Comparison of ENCODE assay signal across 11 cellular contexts in the genomic region with DNA sequence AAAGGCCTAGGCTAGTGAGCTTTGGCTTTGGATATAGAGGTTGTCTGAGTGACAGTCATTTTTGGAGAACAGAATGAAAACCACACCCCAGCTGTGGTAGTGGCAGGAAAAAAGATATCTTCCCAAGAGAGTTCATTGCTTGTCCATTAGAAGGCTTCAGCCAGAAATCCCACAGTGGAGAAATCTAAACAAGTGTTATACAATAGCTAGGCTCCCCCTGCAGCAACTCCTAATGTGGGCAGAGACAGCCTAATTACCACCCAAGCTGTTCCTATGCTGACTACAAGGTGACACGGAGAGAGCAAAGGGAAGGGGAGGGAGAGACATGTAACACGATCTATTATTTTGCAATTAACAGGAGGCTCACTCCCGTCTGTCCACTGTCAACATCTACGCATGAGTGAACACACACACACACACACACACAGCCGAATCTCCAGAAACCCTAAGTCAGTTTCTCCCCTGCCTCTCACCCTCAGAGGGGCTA.
DNase-seq lines count a peak whose midpoint lies in the region; TF ChIP-seq lines count a peak whose summit lies in the region.
"Had no signal": no experiment of that assay in that cellular context is flagged by ENCODE, and none has a peak within 500 bp of the region (broad histone marks: within the 10 kb centered on the region; RNA-seq: fewer than 3 reads in every experiment).

No MANE protein-coding gene starts in this region.

- H3K27ac ChIP-seq in GM23248: no peak overlapping the region

- POLR2A ChIA-PET in Caco-2 (lab: Charles Lee): no interaction called here

- CTCF ChIA-PET in Caco-2 (lab: Charles Lee): interaction anchor here (0.7 kb wide), 1 partner anchor 216 kb away, joined by 4 read pairs; no protein-coding TSS in a partner anchor

- H3K9ac ChIP-seq in GM23248: no peak overlapping the region

- peak; percentile 16 for DNase-seq in GM23248
- peak; percentile 97 for DNase-seq in NCI-H2171 (lab: John Stamatoyannopoulos, UW)
- DNase-seq in cardiac fibroblast (ENCODE audit: low read depth in 2 of 2): peak; percentile 30 to 55
- DNase-seq in stimulated activated CD4-positive, alpha-beta T cell treated with anti-CD3 and anti-CD28 coated beads, Interleukin-15, amount 100 ng/mL, for 24 hours: no peak
- no peak for DNase-seq in activated T-cell treated with anti-CD3 and anti-CD28 coated beads, Interleukin-2, amount 50 U/mL, for 24 hours
- DNase-seq in Caco-2: no peak
- no peak for DNase-seq in activated naive CD4-positive, alpha-beta T cell treated with Interleukin-2 at 50 U/mL for 16 hours
- DNase-seq: activated CD8-positive, alpha-beta T cell treated with anti-CD3 and anti-CD28 coated beads for 36 hours; hippocampal formation; nucleus accumbens had no signal

- peaks cover 3% of the 10 kb centered on the region for H3K9me3 Mint-ChIP-seq in nephron
- no peaks in the 10 kb centered on the region for H3K9me3 Mint-ChIP-seq in activated T-cell treated with anti-CD3 and anti-CD28 coated beads, Interleukin-2, amount 50 U/mL, for 24 hours
- no peaks in the 10 kb centered on the region for H3K9me3 Mint-ChIP-seq in Caco-2 (ENCODE audit: unreplicated experiment)
- H3K9me3 Mint-ChIP-seq: activated CD8-positive, alpha-beta T cell treated with anti-CD3 and anti-CD28 coated beads for 36 hours had no signal

- H3K36me3 ChIP-seq in GM23248 (ENCODE audit: low read depth): no peaks in the 10 kb centered on the region
- H3K36me3 ChIP-seq in Caco-2 (ENCODE audit: control insufficient read depth, insufficient read depth, low read length): no peaks in the 10 kb centered on the region

- no peak for TF ChIP-seq CTCF in cardiac fibroblast (IDR thresholded peaks at IDR 0.05; ENCODE audit: low read depth, low read length)
- no peak for TF ChIP-seq CTCF in nephron (IDR thresholded peaks at IDR 0.05; ENCODE audit: unreplicated experiment in 3 of 3)
- no peak for TF ChIP-seq CTCF in Caco-2 (IDR thresholded peaks at IDR 0.05; ENCODE audit: insufficient read depth in 1 of 2, low read depth in 1 of 2, low read length in 1 of 2, severe bottlenecking in 1 of 2, unreplicated experiment in 1 of 2)

- H3K4me3 Mint-ChIP-seq in nephron: peak overlapping the region in 1 of 3 experiments; percentile 8
- no peak overlapping the region for H3K4me3 Mint-ChIP-seq in activated T-cell treated with anti-CD3 and anti-CD28 coated beads, Interleukin-2, amount 50 U/mL, for 24 hours
- H3K4me3 Mint-ChIP-seq in Caco-2 (ENCODE audit: unreplicated experiment): no peak overlapping the region
- H3K4me3 Mint-ChIP-seq: activated CD8-positive, alpha-beta T cell treated with anti-CD3 and anti-CD28 coated beads for 36 hours had no signal

- H3K27me3 Mint-ChIP-seq in nephron (ENCODE audit: low read depth): peaks cover 4% of the 10 kb centered on the region
- H3K27me3 Mint-ChIP-seq in activated T-cell treated with anti-CD3 and anti-CD28 coated beads, Interleukin-2, amount 50 U/mL, for 24 hours: peaks cover 1% of the 10 kb centered on the region
- no peaks in the 10 kb centered on the region for H3K27me3 Mint-ChIP-seq in Caco-2 (ENCODE audit: insufficient read depth, unreplicated experiment)

- 43 to 52% methylated on average over 5 of the region's 5 CpGs for WGBS in GM23248 (ENCODE audit: low coverage in 1 of 2, low lambda C conversion rate in 2 of 2, missing lambda C conversion rate in 2 of 2), 2 experiments

- in situ Hi-C loops in GM23248 (cut with MboI): no loop called here

- intact Hi-C loops in Caco-2 (cut with micrococcal nuclease; ENCODE audit: unreplicated experiment): no loop called here

- no TSS peak for BruUV-seq in Caco-2 (replicated peaks; lab: Mats Ljungman, UMichigan)

- H3K9me2 ChIP-seq in GM23248 (ENCODE audit: insufficient read depth): no peaks in the 10 kb centered on the region

- H3K27me3 ChIP-seq in GM23248 (replicated peaks; ENCODE audit: insufficient read depth): no peaks in the 10 kb centered on the region
- H3K27me3 ChIP-seq in Caco-2 (replicated peaks; ENCODE audit: control insufficient read depth, insufficient read depth, low read length): no peaks in the 10 kb centered on the region

- no peak overlapping the region for H3K4me3 ChIP-seq in GM23248
- no peak overlapping the region for H3K4me3 ChIP-seq in cardiac fibroblast (replicated peaks in 1 of 2; ENCODE audit: low read depth in 2 of 2, low read length in 2 of 2)
- no peak overlapping the region for H3K4me3 ChIP-seq in Caco-2 (ENCODE audit: low read depth, low read length)

- H3K4me1 ChIP-seq in GM23248 (ENCODE audit: insufficient read depth) (peaks cover 18% of the 10 kb centered on the region; the same call in 1 of the 2 replicates), Caco-2 (no peaks in the 10 kb centered on the region)

- H4K20me1 ChIP-seq in GM23248 (ENCODE audit: insufficient read depth): no peaks in the 10 kb centered on the region

- H2AFZ ChIP-seq in GM23248: no peak overlapping the region; the same call in 1 of the 2 replicates

- H3K79me2 ChIP-seq in GM23248 (ENCODE audit: insufficient read depth): no peaks in the 10 kb centered on the region

- H3K27ac Mint-ChIP-seq in nephron: peak overlapping the region; percentile 58 to 93 (median 77)
- no peak overlapping the region for H3K27ac Mint-ChIP-seq in activated T-cell treated with anti-CD3 and anti-CD28 coated beads, Interleukin-2, amount 50 U/mL, for 24 hours
- H3K27ac Mint-ChIP-seq in Caco-2 (ENCODE audit: unreplicated experiment): no peak overlapping the region
- H3K27ac Mint-ChIP-seq: activated CD8-positive, alpha-beta T cell treated with anti-CD3 and anti-CD28 coated beads for 36 hours had no signal

- H3K9me3 ChIP-seq in GM23248 (ENCODE audit: low read depth) (no peaks in the 10 kb centered on the region), Caco-2 (no peaks in the 10 kb centered on the region)

- H3K4me2 ChIP-seq in GM23248 (ENCODE audit: unreplicated experiment): no peak overlapping the region

- H3K36me3 Mint-ChIP-seq in nephron (ENCODE audit: low read depth): peaks cover 2% of the 10 kb centered on the region
- no peaks in the 10 kb centered on the region for H3K36me3 Mint-ChIP-seq in activated T-cell treated with anti-CD3 and anti-CD28 coated beads, Interleukin-2, amount 50 U/mL, for 24 hours (ENCODE audit: low read depth)
- peaks cover 6% of the 10 kb centered on the region for H3K36me3 Mint-ChIP-seq in Caco-2 (ENCODE audit: insufficient read depth, unreplicated experiment)

- 0 out of 2 replicates have a peak, but pooled peaks cover 5% of the 10 kb centered on the region for H3F3A ChIP-seq in GM23248 (ENCODE audit: insufficient read depth)

- peaks cover 6% of the 10 kb centered on the region for H3K4me1 Mint-ChIP-seq in nephron
- H3K4me1 Mint-ChIP-seq in activated T-cell treated with anti-CD3 and anti-CD28 coated beads, Interleukin-2, amount 50 U/mL, for 24 hours (ENCODE audit: low read depth): no peaks in the 10 kb centered on the region
- no peaks in the 10 kb centered on the region for H3K4me1 Mint-ChIP-seq in Caco-2 (ENCODE audit: low read depth, unreplicated experiment)

Comparison
In these comparisons a context has a peak if more than half of its experiments do, and no peak if none do; other contexts are left out.
1. DNase-seq: peak in GM23248 (single experiment), NCI-H2171 (single experiment) and cardiac fibroblast (2 of 2); none in stimulated activated CD4-positive, alpha-beta T cell treated with anti-CD3 and anti-CD28 coated beads, Interleukin-15, amount 100 ng/mL, for 24 hours (single experiment), activated T-cell treated with anti-CD3 and anti-CD28 coated beads, Interleukin-2, amount 50 U/mL, for 24 hours (single experiment), Caco-2 (0 of 2) and activated naive CD4-positive, alpha-beta T cell treated with Interleukin-2 at 50 U/mL for 16 hours (single experiment).
2. H3K27ac Mint-ChIP-seq: peak in nephron (3 of 3); none in activated T-cell treated with anti-CD3 and anti-CD28 coated beads, Interleukin-2, amount 50 U/mL, for 24 hours (single experiment) and Caco-2 (single experiment).